In genomic region chr14:64870160-64870559, GRCh38 we compare ENCODE assay signal across 16 cellular contexts.
"Had no signal": no experiment of that assay in that cellular context is flagged by ENCODE, and none has a peak within 500 bp of the region (broad histone marks: within the 10 kb centered on the region; RNA-seq: fewer than 3 reads in every experiment).

No MANE protein-coding gene starts in this region.

- H3K36me3 ChIP-seq: ascending aorta, breast epithelium, thyroid gland had no signal

- H3K4me1 ChIP-seq: ascending aorta, breast epithelium, foreskin keratinocyte, thyroid gland had no signal

- H3K4me3 ChIP-seq: ascending aorta, breast epithelium, thyroid gland had no signal

- H3K9me3 ChIP-seq: ascending aorta, breast epithelium, thyroid gland had no signal

- H3K27me3 ChIP-seq: ascending aorta, breast epithelium, thyroid gland had no signal

- ATAC-seq: activated T-helper 17 cell treated with anti-CD3 and anti-CD28 coated beads, Interleukin-2, amount 50 U/mL, for 72 hours; effector memory CD8-positive, alpha-beta T cell; foreskin keratinocyte; natural killer cell treated with Interleukin-12 subunit alpha and Interleukin-12 subunit beta and Interleukin-15 and Interleukin-18, amount 100 ng/mL, for 72 hours; stimulated activated effector memory CD8-positive, alpha-beta T cell treated with anti-CD3 and anti-CD28 coated beads, Interleukin-12 subunit alpha, Interleukin-12 subunit beta, amount 100 ng/mL, for 72 hours had no signal

- H3K27ac ChIP-seq: ascending aorta, breast epithelium, foreskin keratinocyte, thyroid gland, VCaP had no signal

- DNase-seq: activated CD4-positive, alpha-beta T cell treated with anti-CD3 and anti-CD28 coated beads for 1 hour; activated CD4-positive, alpha-beta T cell treated with anti-CD3 and anti-CD28 coated beads, Interleukin-2, amount 50 U/mL, for 4 hours; activated naive CD4-positive, alpha-beta T cell treated with anti-CD3 and anti-CD28 coated beads, Interleukin-2, amount 10 ng/mL, durations not matched to agents 7 days and 5 days; activated T-cell treated with anti-CD3 and anti-CD28 coated beads for 4 hours; dermis blood vessel endothelial cell; effector memory CD8-positive, alpha-beta T cell; foreskin keratinocyte; mesendoderm; retina; thyroid gland had no signal
